25 cellular contexts compared by ENCODE assay signal in genomic region chr13:25172303-25172630, GRCh38. TPM values are rescaled to one million over a fixed set of nuclear protein-coding genes. Genes with fewer than 3 reads are reported as not detected.
DNase-seq lines count a peak whose midpoint lies in the region; ATAC-seq and TF ChIP-seq lines count a peak whose summit lies in the region.
"Had no signal": no experiment of that assay in that cellular context is flagged by ENCODE, and none has a peak within 500 bp of the region (broad histone marks: within the 10 kb centered on the region; RNA-seq: fewer than 3 reads in every experiment).

No MANE protein-coding gene starts in this region.

- H3K27ac ChIP-seq in breast epithelium = no peak overlapping the region
- peak overlapping the region; percentile 100 for H3K27ac ChIP-seq in cingulate gyrus (ENCODE audit: low read depth, low read length)
- no peak overlapping the region for H3K27ac ChIP-seq in CD4-positive, alpha-beta memory T cell (ENCODE audit: low read depth, low read length)
- H3K27ac ChIP-seq: A549, brain microvascular endothelial cell, gastrocnemius medialis, uterus had no signal

- H3K4me3 ChIP-seq in breast epithelium = no peak overlapping the region
- no peak overlapping the region for H3K4me3 ChIP-seq in CD4-positive, alpha-beta memory T cell (ENCODE audit: low read length in 2 of 2)
- H3K4me3 ChIP-seq: mucosa of descending colon, uterus had no signal

- peaks cover 17% of the 10 kb centered on the region for H3K4me1 Mint-ChIP-seq in MCF 10A (ENCODE audit: insufficient read depth, unreplicated experiment)
- peaks cover 24% of the 10 kb centered on the region for H3K4me1 Mint-ChIP-seq in nephron progenitor cell
- H3K4me1 Mint-ChIP-seq in CD4-positive, alpha-beta memory T cell = peaks cover 6 to 15% (median 10%) of the 10 kb centered on the region in 4 donors

- H3K27me3 Mint-ChIP-seq in MCF 10A (ENCODE audit: insufficient read depth, unreplicated experiment) = peaks cover 45% of the 10 kb centered on the region
- H3K27me3 Mint-ChIP-seq in nephron progenitor cell (ENCODE audit: low read depth, poor library complexity) = peaks cover 85% of the 10 kb centered on the region
- H3K27me3 Mint-ChIP-seq in CD4-positive, alpha-beta memory T cell = peaks cover 54 to 62% of the 10 kb centered on the region in 2 donors

- H3K9me3 Mint-ChIP-seq in MCF 10A (ENCODE audit: unreplicated experiment) = no peaks in the 10 kb centered on the region
- peaks cover 13% of the 10 kb centered on the region for H3K9me3 Mint-ChIP-seq in nephron progenitor cell
- H3K9me3 Mint-ChIP-seq in CD4-positive, alpha-beta memory T cell = peaks cover 0 to 4% (median 0%) of the 10 kb centered on the region in 8 donors
- H3K9me3 Mint-ChIP-seq: activated CD4-positive, alpha-beta memory T cell treated with anti-CD3 and anti-CD28 coated beads, Interleukin-2, amount 10 ng/mL, durations not matched to agents 7 days and 5 days; activated naive CD8-positive, alpha-beta T cell treated with anti-CD3 and anti-CD28 coated beads, Interleukin-2, amount 10 ng/mL, durations not matched to agents 7 days and 5 days; activated T-cell treated with anti-CD3 and anti-CD28 coated beads, Interleukin-2, amount 50 U/mL, for 24 hours had no signal

- H3K27me3 ChIP-seq in breast epithelium = peaks cover 3 to 69% of the 10 kb centered on the region in 2 donors
- H3K27me3 ChIP-seq in CD4-positive, alpha-beta memory T cell (ENCODE audit: insufficient read depth, low read length) = peaks cover 4% of the 10 kb centered on the region

- ATAC-seq in GM21619 (IDR thresholded peaks at IDR 0.05; ENCODE audit: unreplicated experiment) = no peak
- ATAC-seq in HG03457 (IDR thresholded peaks at IDR 0.05; ENCODE audit: unreplicated experiment) = no peak
- ATAC-seq: gastrocnemius medialis, left lobe of liver, mucosa of descending colon, sciatic nerve had no signal

- no peak for TF ChIP-seq POLR2A in breast epithelium (IDR thresholded peaks at IDR 0.05)

- CTCF ChIA-PET in MCF 10A (lab: Yijun Ruan, JAX) = no interaction called here
- CTCF ChIA-PET in CD4-positive, alpha-beta memory T cell (lab: Charles Lee; ENCODE audit: partially characterized antibody) = no interaction called here

- H3K27ac Mint-ChIP-seq in MCF 10A (ENCODE audit: low read depth, unreplicated experiment) = no peak overlapping the region
- no peak overlapping the region for H3K27ac Mint-ChIP-seq in nephron progenitor cell
- no peak overlapping the region for H3K27ac Mint-ChIP-seq in CD4-positive, alpha-beta memory T cell
- H3K27ac Mint-ChIP-seq: activated CD4-positive, alpha-beta memory T cell treated with anti-CD3 and anti-CD28 coated beads, Interleukin-2, amount 10 ng/mL, durations not matched to agents 7 days and 5 days; activated T-cell treated with anti-CD3 and anti-CD28 coated beads, Interleukin-2, amount 50 U/mL, for 24 hours had no signal

- intact Hi-C loops in MCF 10A (cut with micrococcal nuclease) (no loop called here), breast epithelium (cut with DNase I; ENCODE audit: low total_unique reads) (no loop called here)
- intact Hi-C loops in CD4-positive, alpha-beta memory T cell (cut with micrococcal nuclease) = no loop called here

- POLR2A ChIA-PET in MCF 10A (lab: Yijun Ruan, JAX) = no interaction called here
- POLR2A ChIA-PET in CD4-positive, alpha-beta memory T cell (lab: Charles Lee; ENCODE audit: partially characterized antibody) = no interaction called here

- no peaks in the 10 kb centered on the region for H3K36me3 ChIP-seq in breast epithelium
- H3K36me3 ChIP-seq in CD4-positive, alpha-beta memory T cell (ENCODE audit: insufficient read depth, low read length) = no peaks in the 10 kb centered on the region
- H3K36me3 ChIP-seq: brain microvascular endothelial cell, gastrocnemius medialis, HAP-1, uterus had no signal

- H3K9me3 ChIP-seq in breast epithelium = no peaks in the 10 kb centered on the region
- no peaks in the 10 kb centered on the region for H3K9me3 ChIP-seq in CD4-positive, alpha-beta memory T cell (ENCODE audit: control insufficient read depth in 1 of 2, low read length in 2 of 2)
- H3K9me3 ChIP-seq: A549, gastrocnemius medialis, HAP-1, mucosa of descending colon, uterus had no signal

- no peak for DNase-seq in MCF 10A (ENCODE audit: unreplicated experiment)
- DNase-seq in breast epithelium (ENCODE audit: low spot score in 2 of 2) = no peak
- no peak for DNase-seq in nephron progenitor cell
- DNase-seq in ureter (ENCODE audit: low spot score) = peak; percentile 20
- DNase-seq in CD4-positive, alpha-beta memory T cell = no peak
- DNase-seq: activated CD4-positive, alpha-beta memory T cell treated with anti-CD3 and anti-CD28 coated beads, Interleukin-2, amount 10 ng/mL, durations not matched to agents 7 days and 5 days; activated naive CD8-positive, alpha-beta T cell treated with anti-CD3 and anti-CD28 coated beads, Interleukin-2, amount 10 ng/mL, durations not matched to agents 7 days and 5 days; activated T-cell treated with anti-CD3 and anti-CD28 coated beads, Interleukin-2, amount 50 U/mL, for 24 hours; brain microvascular endothelial cell; erythroblast; gastrocnemius medialis; mucosa of descending colon; NCI-H1436; SHP77 treated with DMSO at 0.1 percent for 48 hours; T-helper 2 cell; uterus had no signal

- BruUV-seq in MCF 10A (replicated peaks; lab: Mats Ljungman, UMichigan) = no TSS peak

- TF ChIP-seq CTCF in MCF 10A (IDR thresholded peaks at IDR 0.05; ENCODE audit: unreplicated experiment) = no peak
- no peak for TF ChIP-seq CTCF in breast epithelium (IDR thresholded peaks at IDR 0.05)
- no peak for TF ChIP-seq CTCF in nephron progenitor cell (IDR thresholded peaks at IDR 0.05)

- no peaks in the 10 kb centered on the region for H3K36me3 Mint-ChIP-seq in MCF 10A (ENCODE audit: insufficient read depth, unreplicated experiment)
- H3K36me3 Mint-ChIP-seq in nephron progenitor cell (ENCODE audit: low read depth) = no peaks in the 10 kb centered on the region
- H3K36me3 Mint-ChIP-seq in CD4-positive, alpha-beta memory T cell = no peaks in the 10 kb centered on the region
- H3K36me3 Mint-ChIP-seq: activated naive CD8-positive, alpha-beta T cell treated with anti-CD3 and anti-CD28 coated beads, Interleukin-2, amount 10 ng/mL, durations not matched to agents 7 days and 5 days had no signal

- peaks cover 0 to 11% of the 10 kb centered on the region in 2 donors for H3K4me1 ChIP-seq in breast epithelium
- H3K4me1 ChIP-seq in CD4-positive, alpha-beta memory T cell (ENCODE audit: insufficient read depth, low read length) = peaks cover 12% of the 10 kb centered on the region
- H3K4me1 ChIP-seq: A549, gastrocnemius medialis, uterus had no signal

- H3K4me3 Mint-ChIP-seq in MCF 10A (ENCODE audit: unreplicated experiment) = peak overlapping the region; percentile 55
- peak overlapping the region; percentile 86 for H3K4me3 Mint-ChIP-seq in nephron progenitor cell
- H3K4me3 Mint-ChIP-seq in CD4-positive, alpha-beta memory T cell = peak overlapping the region in 3 of 8 donors; percentile 60 to 77 (median 70)

RNA-seq across cellular contexts. Expression of gene AMER2, which starts 0.2 kb away (rescaled TPM):
- total RNA-seq in MCF 10A (2022) = not detected in 2 replicates
- 1 to 10 TPM in 1 of 3 donors, not detected in 2; 9.1 TPM for total RNA-seq in breast epithelium
- total RNA-seq in ureter = not detected
- total RNA-seq in CD4-positive, alpha-beta memory T cell = not detected
- not detected for polyA plus RNA-seq in CD4-positive, alpha-beta memory T cell
- total RNA-seq: activated CD4-positive, alpha-beta memory T cell treated with anti-CD3 and anti-CD28 coated beads, Interleukin-2, amount 10 ng/mL, durations not matched to agents 7 days and 5 days; activated naive CD8-positive, alpha-beta T cell treated with anti-CD3 and anti-CD28 coated beads, Interleukin-2, amount 10 ng/mL, durations not matched to agents 7 days and 5 days; dermis microvascular lymphatic vessel endothelial cell; left lobe of liver; M059J had no signal
- polyA plus RNA-seq: A549 had no signal
